14 cellular contexts compared by ENCODE assay signal in the genomic region with DNA sequence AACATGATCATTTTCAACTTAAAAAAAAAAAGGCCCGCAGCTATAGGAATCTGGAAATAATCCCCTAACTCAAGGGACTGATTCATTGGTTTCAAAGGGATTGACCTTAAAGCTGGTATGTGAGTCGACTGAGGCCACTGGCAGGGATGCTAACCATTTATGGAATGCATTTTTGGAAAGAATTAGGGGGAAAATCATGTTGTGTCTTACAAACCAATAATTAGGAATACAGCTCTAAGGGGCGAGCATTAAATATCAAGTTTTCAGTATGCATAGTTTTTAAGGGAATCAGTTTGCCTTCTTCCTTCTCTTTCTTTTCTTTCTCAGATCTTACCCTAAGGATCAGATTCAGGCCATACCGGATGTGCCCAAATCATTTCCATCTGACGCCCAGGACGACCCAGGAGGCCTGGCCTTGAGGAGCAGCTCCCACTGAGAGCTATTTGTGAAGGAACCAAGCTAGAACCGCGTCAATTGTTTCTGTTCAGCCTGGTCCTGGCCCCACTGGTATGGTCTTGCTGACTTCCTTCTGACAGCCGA. TPM values are rescaled to one million over a fixed set of nuclear protein-coding genes. Genes with fewer than 3 reads are reported as not detected.
DNase-seq lines count a peak whose midpoint lies in the region; ATAC-seq and TF ChIP-seq lines count a peak whose summit lies in the region.
"Had no signal": no experiment of that assay in that cellular context is flagged by ENCODE, and none has a peak within 500 bp of the region (broad histone marks: within the 10 kb centered on the region; RNA-seq: fewer than 3 reads in every experiment).

No MANE protein-coding gene starts in this region.

- H3K4me3 ChIP-seq in heart left ventricle (no peak overlapping the region), esophagus squamous epithelium (no peak overlapping the region)
- H3K4me3 ChIP-seq: colonic mucosa, lung had no signal

- H3K27me3 Mint-ChIP-seq in osteocyte (ENCODE audit: unreplicated experiment), result no peaks in the 10 kb centered on the region
- H3K27me3 Mint-ChIP-seq: progenitor cell of endocrine pancreas had no signal

- TF ChIP-seq POLR2A in heart left ventricle (IDR thresholded peaks at IDR 0.05) (no peak), esophagus squamous epithelium (IDR thresholded peaks at IDR 0.05) (no peak)

- H3K36me3 ChIP-seq in heart left ventricle, result no peaks in the 10 kb centered on the region
- no peaks in the 10 kb centered on the region for H3K36me3 ChIP-seq in esophagus squamous epithelium
- H3K36me3 ChIP-seq: colonic mucosa had no signal

- intact Hi-C loops in heart left ventricle (cut with DNase I) (loop anchor here in 4 of 10 donors (10.0 kb wide), 3 partner anchors 49 to 139 kb away; no protein-coding TSS in a partner anchor), cardiac septum (cut with DNase I) (no loop called here), esophagus squamous epithelium (cut with DNase I) (loop anchor here (10.0 kb wide), 1 partner anchor 259 kb away; no protein-coding TSS in a partner anchor)

- peak overlapping the region; percentile 97 for H3K27ac Mint-ChIP-seq in osteocyte (ENCODE audit: unreplicated experiment)
- H3K27ac Mint-ChIP-seq: activated CD8-positive, alpha-beta T cell treated with anti-CD3 and anti-CD28 coated beads for 36 hours; progenitor cell of endocrine pancreas had no signal

- H3K9me3 Mint-ChIP-seq in osteocyte (ENCODE audit: unreplicated experiment), result no peaks in the 10 kb centered on the region
- H3K9me3 Mint-ChIP-seq: activated CD8-positive, alpha-beta T cell treated with anti-CD3 and anti-CD28 coated beads for 36 hours had no signal

- H3K27me3 ChIP-seq in heart left ventricle (no peaks in the 10 kb centered on the region), esophagus squamous epithelium (no peaks in the 10 kb centered on the region)
- H3K27me3 ChIP-seq: colonic mucosa had no signal

- ATAC-seq in heart left ventricle, result peak; percentile 29 to 71 (median 46)
- no peak for ATAC-seq in GM21619 (IDR thresholded peaks at IDR 0.05; ENCODE audit: unreplicated experiment)
- ATAC-seq: activated CD8-positive, alpha-beta T cell treated with anti-CD3 and anti-CD28 coated beads for 36 hours had no signal

- H3K4me1 Mint-ChIP-seq in osteocyte (ENCODE audit: unreplicated experiment), result peaks cover 81% of the 10 kb centered on the region

- DNase-seq in heart left ventricle (peak in 1 of 5 donors; percentile 38), cardiac septum (ENCODE audit: low spot score) (no peak), esophagus squamous epithelium (lab: John Stamatoyannopoulos, UW) (no peak), osteocyte (ENCODE audit: extremely low spot score, unreplicated experiment) (no peak), NCI-H748 (lab: John Stamatoyannopoulos, UW; ENCODE audit: unreplicated experiment) (no peak), NCI-H82 (lab: John Stamatoyannopoulos, UW) (no peak), medulla oblongata (ENCODE audit: extremely low spot score) (no peak)
- DNase-seq: activated CD8-positive, alpha-beta T cell treated with anti-CD3 and anti-CD28 coated beads for 36 hours; activated gamma-delta T cell; colonic mucosa; DMS79 had no signal

- WGBS in heart left ventricle, 4 donors, result 55 to 78% (median 61%) methylated on average over 9 of the region's 9 CpGs
- 57 to 76% methylated on average over 8 to 9 of the region's 9 CpGs for WGBS in esophagus squamous epithelium, 2 donors

- no peaks in the 10 kb centered on the region for H3K9me3 ChIP-seq in heart left ventricle
- H3K9me3 ChIP-seq in esophagus squamous epithelium, result no peaks in the 10 kb centered on the region
- H3K9me3 ChIP-seq: colonic mucosa had no signal

- H3K36me3 Mint-ChIP-seq in osteocyte (ENCODE audit: unreplicated experiment), result no peaks in the 10 kb centered on the region

- peak overlapping the region; percentile 23 for H3K4me3 Mint-ChIP-seq in osteocyte (ENCODE audit: unreplicated experiment)
- H3K4me3 Mint-ChIP-seq: activated CD8-positive, alpha-beta T cell treated with anti-CD3 and anti-CD28 coated beads for 36 hours had no signal

- TF ChIP-seq CTCF in heart left ventricle (IDR thresholded peaks at IDR 0.05) (no peak), esophagus squamous epithelium (IDR thresholded peaks at IDR 0.05) (no peak), osteocyte (IDR thresholded peaks at IDR 0.05) (no peak)

- H3K27ac ChIP-seq in heart left ventricle, result peak overlapping the region in 9 of 12 donors; percentile 0 to 66 (median 52)
- H3K27ac ChIP-seq in esophagus squamous epithelium, result peak overlapping the region in 3 of 4 donors; percentile 2 to 51 (median 46)
- H3K27ac ChIP-seq: colonic mucosa had no signal

- peaks cover 0 to 49% (median 7%) of the 10 kb centered on the region in 12 donors for H3K4me1 ChIP-seq in heart left ventricle
- H3K4me1 ChIP-seq in esophagus squamous epithelium, result peaks cover 0 to 46% (median 23%) of the 10 kb centered on the region in 3 donors
- H3K4me1 ChIP-seq: colonic mucosa had no signal

RNA-seq across cellular contexts. Expression of gene BPGM, which starts 48.7 kb away (rescaled TPM):
- total RNA-seq in heart left ventricle (10 to 100 TPM; 12.3 to 17.8 (median 14.9) TPM), cardiac septum (13.2 TPM), esophagus squamous epithelium (10 to 100 TPM in 2 of 4 donors, 1 to 10 TPM in 2; 4.4 to 16.8 (median 11.3) TPM), osteocyte (11.6 and 13.3 TPM in 2 replicates)
- polyA plus RNA-seq in heart left ventricle, result 10 to 100 TPM; 15.4 to 26.0 TPM
